In the genomic region with DNA sequence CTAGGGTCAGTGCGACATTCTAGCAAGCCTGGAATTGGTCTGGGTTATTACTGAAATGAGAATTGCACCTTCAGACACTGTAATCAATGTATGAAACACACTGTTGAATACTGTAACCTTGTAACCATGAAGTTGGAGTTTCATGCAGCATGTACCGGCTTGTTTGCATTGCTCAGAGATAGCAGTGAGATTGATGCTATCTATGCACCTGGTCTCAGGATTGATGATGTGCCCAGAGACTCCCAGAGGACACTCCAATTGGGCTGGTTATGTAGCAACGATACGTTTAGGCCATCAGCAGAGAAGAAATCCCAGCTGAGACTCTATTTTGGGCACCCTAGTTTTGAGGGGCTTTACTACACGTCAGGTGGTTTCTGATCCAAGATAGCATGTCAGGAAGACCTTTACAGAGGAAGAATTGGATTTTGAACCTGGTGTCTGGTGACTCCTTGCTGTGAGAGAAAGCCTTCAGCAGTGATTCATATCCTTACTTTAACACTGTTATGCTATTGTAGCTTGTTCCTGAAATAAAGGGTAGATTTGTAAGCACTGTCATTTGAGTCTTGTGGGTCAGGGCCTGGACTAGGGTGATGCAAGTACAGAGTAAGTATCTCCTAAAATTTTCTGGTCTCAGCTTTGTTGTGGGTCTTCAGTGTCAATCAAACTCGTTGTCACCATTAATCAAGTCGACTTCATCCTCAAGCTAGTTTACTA, we compare ENCODE assay signal across 13 cellular contexts.
DNase-seq lines count a peak whose midpoint lies in the region; ATAC-seq, FAIRE-seq and TF ChIP-seq lines count a peak whose summit lies in the region.
"Had no signal": no experiment of that assay in that cellular context is flagged by ENCODE, and none has a peak within 500 bp of the region (broad histone marks: within the 10 kb centered on the region; RNA-seq: fewer than 3 reads in every experiment).

No MANE protein-coding gene starts in this region.

- H3K4me3 Mint-ChIP-seq in HFFc6, result no peak overlapping the region
- no peak overlapping the region for H3K4me3 Mint-ChIP-seq in natural killer cell
- H3K4me3 Mint-ChIP-seq: activated naive CD8-positive, alpha-beta T cell treated with anti-CD3 and anti-CD28 coated beads for 36 hours had no signal

- ATAC-seq in foreskin keratinocyte (peak; percentile 97), natural killer cell (no peak)
- ATAC-seq: HCT116 had no signal

- H3K27ac ChIP-seq in PC-9 (no peak overlapping the region), foreskin keratinocyte (peak overlapping the region; percentile 87), small intestine (ENCODE audit: low read depth in 1 of 2, low read length in 1 of 2) (no peak overlapping the region)
- H3K27ac ChIP-seq: sigmoid colon had no signal

- no peaks in the 10 kb centered on the region for H3F3A ChIP-seq in PC-9 (ENCODE audit: insufficient read depth, low read depth)

- H3K4me1 ChIP-seq in BE2C (peaks cover 3% of the 10 kb centered on the region; the same call in 1 of the 2 replicates), PC-9 (replicated peaks; ENCODE audit: insufficient read depth) (no peaks in the 10 kb centered on the region), foreskin keratinocyte (peaks cover 20% of the 10 kb centered on the region), small intestine (ENCODE audit: control insufficient read depth in 2 of 2, insufficient read depth in 1 of 2, low read depth in 1 of 2, low read length in 1 of 2) (no peaks in the 10 kb centered on the region)

- H3K36me3 Mint-ChIP-seq in HFFc6 (ENCODE audit: low read depth) (no peaks in the 10 kb centered on the region), natural killer cell (no peaks in the 10 kb centered on the region)
- H3K36me3 Mint-ChIP-seq: activated naive CD8-positive, alpha-beta T cell treated with anti-CD3 and anti-CD28 coated beads for 36 hours had no signal

- H3K27me3 ChIP-seq in BE2C (no peaks in the 10 kb centered on the region), PC-9 (ENCODE audit: insufficient read depth, low read depth) (no peaks in the 10 kb centered on the region), foreskin keratinocyte (no peaks in the 10 kb centered on the region), small intestine (ENCODE audit: control insufficient read depth in 2 of 2, insufficient read depth in 2 of 2, low read length in 2 of 2) (no peaks in the 10 kb centered on the region)
- H3K27me3 ChIP-seq: sigmoid colon had no signal

- H3K27me3 Mint-ChIP-seq in HFFc6 (ENCODE audit: insufficient read depth) (no peaks in the 10 kb centered on the region; the same call in 1 of the 2 replicates), natural killer cell (ENCODE audit: low read depth in 2 of 2) (no peaks in the 10 kb centered on the region)
- H3K27me3 Mint-ChIP-seq: activated naive CD8-positive, alpha-beta T cell treated with anti-CD3 and anti-CD28 coated beads for 36 hours had no signal

- CTCF ChIA-PET in PC-9 (lab: Charles Lee), result no interaction called here

- BruUV-seq in PC-9 (replicated peaks; lab: Mats Ljungman, UMichigan), result no TSS peak

- TF ChIP-seq CTCF in BE2C (IDR thresholded peaks at IDR 0.05; ENCODE audit: low read depth, low read length), result no peak
- no peak for TF ChIP-seq CTCF in HFFc6 (IDR thresholded peaks at IDR 0.05)
- TF ChIP-seq CTCF in PC-9 (conservative IDR thresholded peaks at IDR 0.05), result no peak
- peak; percentile 35 for TF ChIP-seq CTCF in foreskin keratinocyte (conservative IDR thresholded peaks at IDR 0.05)
- TF ChIP-seq CTCF in natural killer cell (IDR thresholded peaks at IDR 0.05), result no peak

- H4K20me1 ChIP-seq in PC-9 (ENCODE audit: insufficient read depth), result no peaks in the 10 kb centered on the region

- POLR2A ChIA-PET in PC-9 (lab: Charles Lee; ENCODE audit: unreplicated experiment), result no interaction called here

- no peak overlapping the region for H3K4me2 ChIP-seq in PC-9

- H3K4me1 Mint-ChIP-seq in HFFc6 (ENCODE audit: low read depth) (peaks cover 36% of the 10 kb centered on the region), natural killer cell (no peaks in the 10 kb centered on the region)

- peak; percentile 25 for DNase-seq in BE2C
- DNase-seq in HFFc6, result peak; percentile 3
- DNase-seq in PC-9, result no peak
- DNase-seq in foreskin keratinocyte, result peak; percentile 93 to 98
- no peak for DNase-seq in CD1c-positive myeloid dendritic cell (ENCODE audit: extremely low spot score)
- no peak for DNase-seq in natural killer cell
- DNase-seq in COLO829 (ENCODE audit: low spot score), result no peak
- no peak for DNase-seq in small intestine
- DNase-seq: activated naive CD8-positive, alpha-beta T cell treated with anti-CD3 and anti-CD28 coated beads for 36 hours; NCI-H1048; sigmoid colon; T1000 had no signal

- no peaks in the 10 kb centered on the region for H3K79me2 ChIP-seq in PC-9 (ENCODE audit: low read depth)

- H3K9me3 Mint-ChIP-seq in HFFc6 (no peaks in the 10 kb centered on the region), natural killer cell (peaks cover 3 to 6% of the 10 kb centered on the region in 2 donors)
- H3K9me3 Mint-ChIP-seq: activated naive CD8-positive, alpha-beta T cell treated with anti-CD3 and anti-CD28 coated beads for 36 hours had no signal

- no peak overlapping the region for H3K27ac Mint-ChIP-seq in HFFc6
- no peak overlapping the region for H3K27ac Mint-ChIP-seq in natural killer cell
- H3K27ac Mint-ChIP-seq: activated naive CD8-positive, alpha-beta T cell treated with anti-CD3 and anti-CD28 coated beads for 36 hours had no signal

- no peaks in the 10 kb centered on the region for H3K9me2 ChIP-seq in PC-9 (ENCODE audit: insufficient read depth)

- intact Hi-C loops in PC-9 (cut with micrococcal nuclease; ENCODE audit: unreplicated experiment) (no loop called here), natural killer cell (cut with micrococcal nuclease) (no loop called here)

- H3K9me3 ChIP-seq in BE2C (no peaks in the 10 kb centered on the region), PC-9 (ENCODE audit: insufficient read depth, low read depth) (no peaks in the 10 kb centered on the region), small intestine (ENCODE audit: control insufficient read depth, low read depth) (no peaks in the 10 kb centered on the region)
- H3K9me3 ChIP-seq: sigmoid colon had no signal

- no peaks in the 10 kb centered on the region for H3K36me3 ChIP-seq in BE2C
- H3K36me3 ChIP-seq in PC-9 (ENCODE audit: low read depth), result no peaks in the 10 kb centered on the region
- H3K36me3 ChIP-seq in small intestine (ENCODE audit: control insufficient read depth in 2 of 2, insufficient read depth in 2 of 2, low read length in 2 of 2), result no peaks in the 10 kb centered on the region
- H3K36me3 ChIP-seq: sigmoid colon had no signal

- H3K4me3 ChIP-seq in BE2C (ENCODE audit: low read depth, low read length) (no peak overlapping the region), PC-9 (no peak overlapping the region), small intestine (ENCODE audit: low read depth in 1 of 2, low read length in 2 of 2) (no peak overlapping the region)
- H3K4me3 ChIP-seq: sigmoid colon had no signal

- WGBS in small intestine, 3 donors, result 82 to 86% (median 84%) methylated on average over 7 of the region's 7 CpGs

- no peak for FAIRE-seq in small intestine (lab: Jason Lieb, UNC)

- peak overlapping the region; percentile 58 for H2AFZ ChIP-seq in PC-9

Comparison
In these comparisons a context has a peak if more than half of its experiments do, and no peak if none do; other contexts are left out.
1. DNase-seq: peak in BE2C (single experiment), HFFc6 (single experiment) and foreskin keratinocyte (2 of 2); none in PC-9 (0 of 2), CD1c-positive myeloid dendritic cell (single experiment), natural killer cell (single experiment), COLO829 (single experiment) and small intestine (single experiment).